ENCODE assay signal across 1 cellular context in genomic region chr11:62665630-62666258, GRCh38.
TF ChIP-seq lines count a peak whose summit lies in the region.

No MANE protein-coding gene starts in this region.

TF ChIP-seq in HCT116, 20 proteins besides CTCF, POLR2A, EP300 and RAD21 (continued from another document):
- TF ChIP-seq REST (IDR thresholded peaks at IDR 0.05; ENCODE audit: low read depth), result no peak
- TF ChIP-seq ZNF274 (IDR thresholded peaks at IDR 0.05; ENCODE audit: low read depth, low read length), result no peak
- no peak for TF ChIP-seq SRF (IDR thresholded peaks at IDR 0.05; ENCODE audit: low read depth)
- TF ChIP-seq ELF1 (IDR thresholded peaks at IDR 0.05; ENCODE audit: borderline replicate concordance, low read depth), result no peak
- TF ChIP-seq ZFX (IDR thresholded peaks at IDR 0.05), result 0 out of 2 replicates have a peak, but pooled peaks have one; percentile 0
- no peak for TF ChIP-seq TCF7L2 (IDR thresholded peaks at IDR 0.05; ENCODE audit: borderline replicate concordance, extremely low read depth, insufficient read depth, insufficient read length)
- no peak for TF ChIP-seq CBX3 (IDR thresholded peaks at IDR 0.05; ENCODE audit: low read depth)
- TF ChIP-seq FOSL1 (IDR thresholded peaks at IDR 0.05; ENCODE audit: low read depth), result no peak
- TF ChIP-seq ATF3 (IDR thresholded peaks at IDR 0.05), result no peak
- peak; percentile 54; the same call in 1 of the 2 replicates for TF ChIP-seq POLR2AphosphoS5 (IDR thresholded peaks at IDR 0.05; ENCODE audit: low read depth, low read length)
- TF ChIP-seq SP1 (IDR thresholded peaks at IDR 0.05; ENCODE audit: low read depth), result no peak
- no peak for TF ChIP-seq ZBTB33 (IDR thresholded peaks at IDR 0.05; ENCODE audit: extremely low read depth, insufficient replicate concordance, low read length)
